Comparison of ENCODE assay signal across 8 cellular contexts in genomic region chr7:127504715-127505114, GRCh38.
DNase-seq lines count a peak whose midpoint lies in the region; ATAC-seq and TF ChIP-seq lines count a peak whose summit lies in the region.

No MANE protein-coding gene starts in this region.

- H3K9me3 ChIP-seq in aorta (ENCODE audit: control insufficient read depth, low read length) = no peaks in the 10 kb centered on the region

- no peak for TF ChIP-seq CTCF in Calu3 (IDR thresholded peaks at IDR 0.05; ENCODE audit: unreplicated experiment)

- no peak overlapping the region for H3K27ac Mint-ChIP-seq in Calu3 (ENCODE audit: unreplicated experiment)

- no peaks in the 10 kb centered on the region for H3K36me3 Mint-ChIP-seq in Calu3 (ENCODE audit: insufficient read depth, unreplicated experiment)

- no peaks in the 10 kb centered on the region for H3K4me1 Mint-ChIP-seq in Calu3 (ENCODE audit: low read depth, unreplicated experiment)

- WGBS in aorta, 2 donors = 25% methylated on average over 4 of the region's 4 CpGs

- no TSS peak for BruUV-seq in Calu3 (replicated peaks; lab: Mats Ljungman, UMichigan)

- intact Hi-C loops in Calu3 (cut with micrococcal nuclease; ENCODE audit: unreplicated experiment) = no loop called here
- intact Hi-C loops in aorta (cut with DNase I) = loop anchor here in 1 of 2 donors (10.0 kb wide), 1 partner anchor 700 kb away; no protein-coding TSS in a partner anchor
- intact Hi-C loops in posterior cingulate gyrus (cut with DNase I) = no loop called here

- no peak overlapping the region for H3K4me3 Mint-ChIP-seq in Calu3 (ENCODE audit: low read depth, unreplicated experiment)

- H3K27me3 ChIP-seq in aorta (ENCODE audit: control insufficient read depth in 1 of 2, insufficient read depth in 2 of 2, low read length in 1 of 2) = no peaks in the 10 kb centered on the region

- H3K4me3 ChIP-seq in aorta (ENCODE audit: low read length in 2 of 2) = no peak overlapping the region

- no peaks in the 10 kb centered on the region for H3K9me3 Mint-ChIP-seq in Calu3 (ENCODE audit: low read depth, unreplicated experiment)

- no peak overlapping the region for H3K27ac ChIP-seq in aorta (ENCODE audit: low read depth in 1 of 2, low read length in 2 of 2)

- H3K36me3 ChIP-seq in aorta (ENCODE audit: control insufficient read depth in 1 of 2, insufficient read depth in 2 of 2, low read length in 1 of 2) = no peaks in the 10 kb centered on the region

- H3K4me1 ChIP-seq in aorta (ENCODE audit: control insufficient read depth in 1 of 2, insufficient read depth in 2 of 2, low read length in 2 of 2) = no peaks in the 10 kb centered on the region

- peaks cover 17% of the 10 kb centered on the region for H3K27me3 Mint-ChIP-seq in Calu3 (ENCODE audit: unreplicated experiment)

- DNase-seq in Calu3 (peak; percentile 25), hepatic stellate cell (ENCODE audit: low spot score) (peak; percentile 4), aorta (no peak), NCI-H2029 (lab: John Stamatoyannopoulos, UW) (no peak), posterior cingulate gyrus (no peak)
- DNase-seq in activated CD8-positive, alpha-beta memory T cell treated with anti-CD3 and anti-CD28 coated beads, Interleukin-2, amount 50 U/mL, for 4 hours = peak; percentile 22

- CTCF ChIA-PET in Calu3 (lab: Charles Lee) = no interaction called here

- ATAC-seq in HG03159 (IDR thresholded peaks at IDR 0.05; ENCODE audit: unreplicated experiment) (peak; percentile 52), aorta (ENCODE audit: low FRiP score) (peak; percentile 44), HG02970 (IDR thresholded peaks at IDR 0.05; ENCODE audit: low FRiP score, unreplicated experiment) (no peak)

Comparison
In these comparisons a context has a peak if more than half of its experiments do, and no peak if none do; other contexts are left out.
1. DNase-seq: peak in Calu3 (single experiment), activated CD8-positive, alpha-beta memory T cell treated with anti-CD3 and anti-CD28 coated beads, Interleukin-2, amount 50 U/mL, for 4 hours (single experiment) and hepatic stellate cell (single experiment); none in aorta (0 of 2), NCI-H2029 (single experiment) and posterior cingulate gyrus (0 of 10).